1 cellular context compared by ENCODE assay signal in the genomic region with DNA sequence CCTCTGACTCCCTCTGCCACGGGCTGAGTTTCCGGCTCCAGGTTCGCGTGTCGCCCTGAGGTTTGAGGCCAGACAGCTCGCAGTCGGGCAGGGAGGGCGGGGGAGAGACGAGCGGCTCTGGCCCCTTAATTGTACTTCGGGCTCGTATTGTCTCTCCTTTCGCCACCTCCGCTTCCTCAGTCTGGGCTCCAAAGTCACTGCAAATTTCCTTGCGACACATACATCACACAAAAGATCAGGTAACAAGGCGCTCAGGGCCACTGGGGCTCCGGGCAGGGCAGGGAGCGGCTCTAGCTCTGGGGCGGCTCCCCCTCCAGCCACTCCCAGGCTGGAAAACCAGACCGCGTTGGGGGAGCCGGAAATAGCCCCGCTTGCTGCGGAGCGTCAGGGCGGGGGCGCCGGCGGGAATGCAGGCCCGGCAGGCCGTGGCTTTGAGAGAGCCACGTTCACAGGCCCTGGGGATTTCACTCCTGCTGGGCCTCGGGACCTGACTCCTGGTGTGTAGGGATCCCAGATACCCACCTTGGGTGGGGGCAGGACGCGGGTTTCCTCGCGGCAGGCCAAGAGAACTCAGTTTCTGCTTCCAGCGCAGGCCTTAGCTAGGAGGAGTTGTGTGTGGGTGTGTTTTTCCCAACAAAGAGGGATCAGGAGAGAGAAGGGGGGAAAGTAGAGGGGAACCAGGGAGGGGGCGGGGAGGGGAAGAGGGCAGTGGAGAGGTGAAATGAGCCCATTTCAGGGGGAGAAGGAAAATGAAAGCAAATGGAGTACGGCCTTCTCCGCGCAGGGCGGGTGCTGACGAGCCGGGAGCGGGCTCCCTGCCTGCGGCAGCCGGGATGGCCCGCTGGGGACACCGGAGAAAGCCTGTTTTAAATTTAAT.
TF ChIP-seq lines count a peak whose summit lies in the region.

No MANE protein-coding gene starts in this region.

TF ChIP-seq in IMR-90, 13 proteins besides CTCF, POLR2A, EP300 and RAD21:
- TF ChIP-seq FOS (IDR thresholded peaks at IDR 0.05; ENCODE audit: low read depth, low read length) (no peak), NFE2L2 (IDR thresholded peaks at IDR 0.05; ENCODE audit: low read depth, low read length) (no peak)
